ENCODE assay signal across 21 cellular contexts in genomic region chr7:2659556-2660358, GRCh38. TPM values are rescaled to one million over a fixed set of nuclear protein-coding genes. Genes with fewer than 3 reads are reported as not detected.
DNase-seq lines count a peak whose midpoint lies in the region; ATAC-seq and TF ChIP-seq lines count a peak whose summit lies in the region.
"Had no signal": no experiment of that assay in that cellular context is flagged by ENCODE, and none has a peak within 500 bp of the region (broad histone marks: within the 10 kb centered on the region; RNA-seq: fewer than 3 reads in every experiment).

No MANE protein-coding gene starts in this region.

- H3K27ac Mint-ChIP-seq in stimulated activated naive B cell treated with anti-CD40 and anti-IgM and Interleukin-4, amounts not matched to agents 10 μg/mL and 1 μg/mL and 100 μg/mL, for 72 hours: peak overlapping the region; percentile 25

- H3K27me3 ChIP-seq in right cardiac atrium (ENCODE audit: control insufficient read depth, insufficient read depth) (no peaks in the 10 kb centered on the region), upper lobe of right lung (no peaks in the 10 kb centered on the region)
- H3K27me3 ChIP-seq: Peyer's patch had no signal

- H3K27me3 Mint-ChIP-seq in stimulated activated naive B cell treated with anti-CD40 and anti-IgM and Interleukin-4, amounts not matched to agents 10 μg/mL and 1 μg/mL and 100 μg/mL, for 72 hours: no peaks in the 10 kb centered on the region

- no peak overlapping the region for H3K27ac ChIP-seq in right cardiac atrium (ENCODE audit: low read length)
- H3K27ac ChIP-seq in HEK293 (ENCODE audit: extremely low read depth, low read depth, low read length): no peak overlapping the region
- H3K27ac ChIP-seq in upper lobe of right lung: no peak overlapping the region
- H3K27ac ChIP-seq: KMS-11, Peyer's patch had no signal

- CTCF ChIA-PET in HEK293 (lab: Yijun Ruan, JAX): interaction anchor here (0.5 to 1.9 kb wide), 5 partner anchors 11 to 171 kb away, joined by 3 to 5 read pairs (median 3); no protein-coding TSS in a partner anchor

- no peak overlapping the region for H3K4me3 Mint-ChIP-seq in stimulated activated naive B cell treated with anti-CD40 and anti-IgM and Interleukin-4, amounts not matched to agents 10 μg/mL and 1 μg/mL and 100 μg/mL, for 72 hours
- H3K4me3 Mint-ChIP-seq: CD14-positive monocyte had no signal

- no peaks in the 10 kb centered on the region for H3K9me3 Mint-ChIP-seq in stimulated activated naive B cell treated with anti-CD40 and anti-IgM and Interleukin-4, amounts not matched to agents 10 μg/mL and 1 μg/mL and 100 μg/mL, for 72 hours

- H3K36me3 ChIP-seq in HEK293 (ENCODE audit: control insufficient read depth in 2 of 2, insufficient read depth in 1 of 2, low read length in 2 of 2) (peaks cover 0 to 34% of the 10 kb centered on the region in 2 experiments; a peak in 1 of 3 replicates), upper lobe of right lung (peaks cover 9% of the 10 kb centered on the region)

- H3K4me3 ChIP-seq in right cardiac atrium (ENCODE audit: low read length) (no peak overlapping the region), HEK293 (ENCODE audit: low read depth, low read length) (no peak overlapping the region), upper lobe of right lung (no peak overlapping the region)
- H3K4me3 ChIP-seq: Peyer's patch had no signal

- H3K4me1 Mint-ChIP-seq in stimulated activated naive B cell treated with anti-CD40 and anti-IgM and Interleukin-4, amounts not matched to agents 10 μg/mL and 1 μg/mL and 100 μg/mL, for 72 hours: peaks cover 6 to 16% of the 10 kb centered on the region in 2 donors

- POLR2A ChIA-PET in HEK293 (lab: Yijun Ruan, JAX): interaction anchor here (0.5 kb wide), 1 partner anchor 28 kb away, joined by 8 read pairs; no protein-coding TSS in a partner anchor

- peaks cover 41 to 45% of the 10 kb centered on the region in 2 donors for H3K36me3 Mint-ChIP-seq in stimulated activated naive B cell treated with anti-CD40 and anti-IgM and Interleukin-4, amounts not matched to agents 10 μg/mL and 1 μg/mL and 100 μg/mL, for 72 hours

- no peaks in the 10 kb centered on the region for H3K9me3 ChIP-seq in right cardiac atrium (ENCODE audit: control insufficient read depth, low read length)
- H3K9me3 ChIP-seq in HEK293 (ENCODE audit: control insufficient read depth, insufficient read depth, low read depth, low read length): no peaks in the 10 kb centered on the region
- no peaks in the 10 kb centered on the region for H3K9me3 ChIP-seq in upper lobe of right lung
- H3K9me3 ChIP-seq: Peyer's patch had no signal

- H3K4me1 ChIP-seq in right cardiac atrium (ENCODE audit: control insufficient read depth, insufficient read depth, low read length) (peaks cover 3% of the 10 kb centered on the region), HEK293 (ENCODE audit: control insufficient read depth, insufficient read depth, low read length) (no peaks in the 10 kb centered on the region), upper lobe of right lung (peaks cover 8% of the 10 kb centered on the region)

- WGBS in right cardiac atrium: 84% methylated on average over 36 of the region's 36 CpGs

- intact Hi-C loops in right cardiac atrium (cut with DNase I): loop anchor here in 1 of 4 donors (5.0 kb wide), 1 partner anchor 92 kb away; no protein-coding TSS in a partner anchor
- intact Hi-C loops in Right ventricle myocardium superior (cut with DNase I): no loop called here
- intact Hi-C loops in upper lobe of right lung (cut with DNase I): no loop called here

- no peak for TF ChIP-seq CTCF in HEK293 (tag by site-specific recombination; IDR thresholded peaks at IDR 0.05)
- TF ChIP-seq CTCF in upper lobe of right lung (IDR thresholded peaks at IDR 0.05): no peak

- DNase-seq in right cardiac atrium (peak; percentile 14 to 58 (median 40)), Right ventricle myocardium superior (no peak), cerebellar cortex (ENCODE audit: low spot score) (peak; percentile 65), upper lobe of right lung (no peak), NAMALWA (ENCODE audit: low spot score) (no peak)
- DNase-seq in stimulated activated naive B cell treated with anti-CD40 and anti-IgM and Interleukin-4, amounts not matched to agents 10 μg/mL and 1 μg/mL and 100 μg/mL, for 72 hours: no peak
- DNase-seq: AML-193; DMS79 treated with DMSO at 0.1 percent for 48 hours; NCI-H1105 treated with DMSO at 0.1 percent for 48 hours; NCI-H2081; NCI-H2171; NCI-H345; NCI-H524; NCI-H774; NK-92 treated with Interleukin-12 subunit alpha and Interleukin-12 subunit beta, amount 100 ng/mL, for 24 hours; Peyer's patch had no signal

- no peak for ATAC-seq in right cardiac atrium
- no peak for ATAC-seq in Right ventricle myocardium superior (ENCODE audit: poor library complexity)
- ATAC-seq in stimulated activated naive B cell treated with anti-CD40 and anti-IgM and Interleukin-4, amounts not matched to agents 10 μg/mL and 1 μg/mL and 100 μg/mL, for 72 hours (replicated peaks): no peak
- ATAC-seq in GM21723 (IDR thresholded peaks at IDR 0.05; ENCODE audit: unreplicated experiment): no peak
- ATAC-seq in upper lobe of right lung: no peak

TF ChIP-seq in HEK293, 187 proteins besides CTCF, POLR2A, EP300 and RAD21:
- no peak for TF ChIP-seq ZNF768 (tag by site-specific recombination; IDR thresholded peaks at IDR 0.05)
- no peak for TF ChIP-seq ZNF37A (tag by site-specific recombination; IDR thresholded peaks at IDR 0.05)
- no peak for TF ChIP-seq ZNF48 (tag by site-specific recombination; IDR thresholded peaks at IDR 0.05)
- TF ChIP-seq ZNF155 (tag by site-specific recombination; IDR thresholded peaks at IDR 0.05): no peak
- no peak for TF ChIP-seq ZNF514 (tag by site-specific recombination; IDR thresholded peaks at IDR 0.05)
- no peak for TF ChIP-seq ZNF366 (tag by site-specific recombination; conservative IDR thresholded peaks at IDR 0.05)
- TF ChIP-seq HOXC10 (CRISPR knock-in tag; IDR thresholded peaks at IDR 0.05): no peak
- no peak for TF ChIP-seq ZFP3 (tag by site-specific recombination; IDR thresholded peaks at IDR 0.05; ENCODE audit: low read depth)
- TF ChIP-seq ZNF658 (tag by site-specific recombination; IDR thresholded peaks at IDR 0.05): no peak
- no peak for TF ChIP-seq ZNF311 (tag by site-specific recombination; IDR thresholded peaks at IDR 0.05; ENCODE audit: borderline replicate concordance)
- TF ChIP-seq SCRT2 (tag by site-specific recombination; IDR thresholded peaks at IDR 0.05): peak; percentile 54; the same call in 1 of the 2 replicates
- TF ChIP-seq ZNF623 (tag by site-specific recombination; IDR thresholded peaks at IDR 0.05): no peak
- TF ChIP-seq ZNF404 (tag by site-specific recombination; IDR thresholded peaks at IDR 0.05): no peak
- 0 out of 2 replicates have a peak, but pooled peaks have one; percentile 17 for TF ChIP-seq PATZ1 (tag by site-specific recombination; IDR thresholded peaks at IDR 0.05)

RNA-seq across cellular contexts. Expression of gene TTYH3, which starts 28.0 kb away (rescaled TPM):
- 10 to 100 TPM; 12.4 to 25.0 (median 17.0) TPM for total RNA-seq in right cardiac atrium
- 8.1 TPM for polyA plus RNA-seq in right cardiac atrium
- total RNA-seq in Right ventricle myocardium superior: 12.6 TPM
- 48.8 TPM for total RNA-seq in upper lobe of right lung

RNA-seq across cellular contexts. Expression of gene AMZ1, which starts 28.2 kb away (rescaled TPM):
- total RNA-seq in right cardiac atrium: 1 to 10 TPM in 1 of 4 donors, under 1 TPM in 3; 0.45 to 1.0 (median 0.91) TPM
- polyA plus RNA-seq in right cardiac atrium: 0.36 TPM
- 0.08 TPM for total RNA-seq in Right ventricle myocardium superior
- 0.29 TPM for total RNA-seq in upper lobe of right lung
- total RNA-seq: HT1080 had no signal

Comparison
In these comparisons a context has a peak if more than half of its experiments do, and no peak if none do; other contexts are left out.
1. DNase-seq: peak in right cardiac atrium (3 of 3) and cerebellar cortex (single experiment); none in Right ventricle myocardium superior (single experiment), stimulated activated naive B cell treated with anti-CD40 and anti-IgM and Interleukin-4, amounts not matched to agents 10 μg/mL and 1 μg/mL and 100 μg/mL, for 72 hours (single experiment), upper lobe of right lung (single experiment) and NAMALWA (single experiment).